8 cellular contexts compared by ENCODE assay signal in genomic region chr6:17703256-17703694, GRCh38. TPM values are rescaled to one million over a fixed set of nuclear protein-coding genes. Genes with fewer than 3 reads are reported as not detected.
DNase-seq lines count a peak whose midpoint lies in the region; ATAC-seq, FAIRE-seq and TF ChIP-seq lines count a peak whose summit lies in the region.

No MANE protein-coding gene starts in this region.

- H3K9me3 Mint-ChIP-seq in stimulated activated memory B cell treated with anti-CD40 and anti-IgM and Interleukin-4, amounts not matched to agents 10 μg/mL and 1 μg/mL and 100 μg/mL, for 72 hours, result no peaks in the 10 kb centered on the region

- no peak overlapping the region for H2AFZ ChIP-seq in fibroblast of lung (ENCODE audit: low read length)

- DNase-seq in A549 (ENCODE audit: low read depth in 1 of 2, low spot score in 1 of 2) (peak in 1 of 2 experiments; percentile 39), GM19239 (ENCODE audit: insufficient read length, low spot score) (no peak), SKM-1 (lab: John Stamatoyannopoulos, UW; ENCODE audit: unreplicated experiment) (peak; percentile 54), fibroblast of lung (ENCODE audit: low read depth in 2 of 2) (peak; percentile 83 to 86), NCI-H748 (lab: John Stamatoyannopoulos, UW; ENCODE audit: unreplicated experiment) (no peak)

- CTCF ChIA-PET in A549 (lab: Yijun Ruan, JAX), result interaction anchor here (0.8 to 4.1 kb wide), 4 partner anchors 9 to 468 kb away, joined by 3 to 15 read pairs (median 3); no protein-coding TSS in a partner anchor

- H3K36me3 ChIP-seq in fibroblast of lung (ENCODE audit: control insufficient read depth, insufficient read depth, low read length), result no peaks in the 10 kb centered on the region

- peak overlapping the region; percentile 96 for H3K4me2 ChIP-seq in A549
- peak overlapping the region; percentile 13 for H3K4me2 ChIP-seq in fibroblast of lung (ENCODE audit: extremely low read depth, insufficient read depth, low read length)

- H3K4me1 ChIP-seq in A549, result peaks cover 27% of the 10 kb centered on the region; the same call in 2 of the 3 replicates
- peaks cover 3% of the 10 kb centered on the region for H3K4me1 ChIP-seq in fibroblast of lung (ENCODE audit: control insufficient read depth, extremely low read depth, insufficient read depth, low read length)

- no peaks in the 10 kb centered on the region for H4K20me1 ChIP-seq in fibroblast of lung (ENCODE audit: control insufficient read depth, extremely low read depth, insufficient read depth, low read length)

- no peak for TF ChIP-seq POLR2A in A549 (IDR thresholded peaks at IDR 0.05; ENCODE audit: low read length)

- no peak for TF ChIP-seq CTCF in A549 (IDR thresholded peaks at IDR 0.05)
- TF ChIP-seq CTCF in fibroblast of lung (conservative IDR thresholded peaks at IDR 0.05 in 1 of 2, IDR thresholded peaks at IDR 0.05 in 1 of 2; ENCODE audit: low read depth in 1 of 2, low read length in 2 of 2), result no peak

- H3K4me3 Mint-ChIP-seq in stimulated activated memory B cell treated with anti-CD40 and anti-IgM and Interleukin-4, amounts not matched to agents 10 μg/mL and 1 μg/mL and 100 μg/mL, for 72 hours, result peak overlapping the region; percentile 61

- H3K79me2 ChIP-seq in fibroblast of lung (ENCODE audit: control insufficient read depth, insufficient read depth, low read length), result peaks cover 78% of the 10 kb centered on the region

- no peak for TF ChIP-seq RAD21 in A549 (conservative IDR thresholded peaks at IDR 0.05 in 1 of 2, IDR thresholded peaks at IDR 0.05 in 1 of 2)

- peak overlapping the region; percentile 45 to 84 for H3K27ac ChIP-seq in A549
- H3K27ac ChIP-seq in fibroblast of lung (ENCODE audit: insufficient read depth, low read length), result peak overlapping the region; percentile 48

- peaks cover 50% of the 10 kb centered on the region for H3K4me1 Mint-ChIP-seq in stimulated activated memory B cell treated with anti-CD40 and anti-IgM and Interleukin-4, amounts not matched to agents 10 μg/mL and 1 μg/mL and 100 μg/mL, for 72 hours

- H3K4me3 ChIP-seq in A549 (no peak overlapping the region), fibroblast of lung (replicated peaks in 1 of 4; ENCODE audit: control extremely low read depth in 1 of 4, insufficient read depth in 1 of 4, low read depth in 3 of 4, low read length in 4 of 4) (no peak overlapping the region)

- H3K9me3 ChIP-seq in A549 (no peaks in the 10 kb centered on the region), fibroblast of lung (ENCODE audit: control insufficient read depth, insufficient read depth, low read depth, low read length) (no peaks in the 10 kb centered on the region)

- no peaks in the 10 kb centered on the region for H3K27me3 Mint-ChIP-seq in stimulated activated memory B cell treated with anti-CD40 and anti-IgM and Interleukin-4, amounts not matched to agents 10 μg/mL and 1 μg/mL and 100 μg/mL, for 72 hours

- H3K27me3 ChIP-seq in fibroblast of lung (ENCODE audit: control insufficient read depth, insufficient read depth, low read length), result no peaks in the 10 kb centered on the region

- TF ChIP-seq EP300 in A549 (IDR thresholded peaks at IDR 0.05), result no peak

- no peak overlapping the region for H3K9ac ChIP-seq in fibroblast of lung (ENCODE audit: insufficient read depth, low read length)

- POLR2A ChIA-PET in A549 (lab: Yijun Ruan, JAX), result no interaction called here

- ATAC-seq in A549, result no peak
- ATAC-seq in stimulated activated memory B cell treated with anti-CD40 and anti-IgM and Interleukin-4, amounts not matched to agents 10 μg/mL and 1 μg/mL and 100 μg/mL, for 72 hours, result no peak
- no peak for ATAC-seq in HG03108 (IDR thresholded peaks at IDR 0.05; ENCODE audit: unreplicated experiment)
- no peak for ATAC-seq in HG02571 (IDR thresholded peaks at IDR 0.05; ENCODE audit: unreplicated experiment)

- no peaks in the 10 kb centered on the region for H3K36me3 Mint-ChIP-seq in stimulated activated memory B cell treated with anti-CD40 and anti-IgM and Interleukin-4, amounts not matched to agents 10 μg/mL and 1 μg/mL and 100 μg/mL, for 72 hours

- peak overlapping the region; percentile 79 for H3K27ac Mint-ChIP-seq in stimulated activated memory B cell treated with anti-CD40 and anti-IgM and Interleukin-4, amounts not matched to agents 10 μg/mL and 1 μg/mL and 100 μg/mL, for 72 hours

- WGBS in A549 (ENCODE audit: missing lambda C conversion rate), result 40% methylated on average over 1 of the region's 1 CpG

- no peak for FAIRE-seq in A549 (lab: Jason Lieb, UNC)
- peak; percentile 60 for FAIRE-seq in GM19239 (lab: Jason Lieb, UNC)

TF ChIP-seq in A549, 52 proteins besides CTCF, POLR2A, EP300 and RAD21 (continues in another document):
- TF ChIP-seq FOSL2 (IDR thresholded peaks at IDR 0.05), result no peak
- TF ChIP-seq FOSL2 (CRISPR knock-in tag; IDR thresholded peaks at IDR 0.05), result peak; percentile 46; the same call in 1 of the 2 replicates
- TF ChIP-seq PHF8 (IDR thresholded peaks at IDR 0.05; ENCODE audit: borderline replicate concordance, low read depth), result no peak
- TF ChIP-seq MAFK (IDR thresholded peaks at IDR 0.05; ENCODE audit: partially characterized antibody), result peak; percentile 98
- TF ChIP-seq CBX8 (IDR thresholded peaks at IDR 0.05), result no peak
- peak; percentile 90 for TF ChIP-seq NFE2L2 (conservative IDR thresholded peaks at IDR 0.05; ENCODE audit: low read length)
- TF ChIP-seq USF2 (IDR thresholded peaks at IDR 0.05), result no peak
- TF ChIP-seq REST (IDR thresholded peaks at IDR 0.05), result no peak
- no peak for TF ChIP-seq MAX (IDR thresholded peaks at IDR 0.05)
- TF ChIP-seq PBX3 (IDR thresholded peaks at IDR 0.05), result no peak
- TF ChIP-seq MAZ (IDR thresholded peaks at IDR 0.05; ENCODE audit: borderline replicate concordance, low read depth, low read length), result no peak
- no peak for TF ChIP-seq FOXS1 (CRISPR knock-in tag; IDR thresholded peaks at IDR 0.05)
- no peak for TF ChIP-seq ZFP36 (IDR thresholded peaks at IDR 0.05; ENCODE audit: borderline replicate concordance, partially characterized antibody)
- TF ChIP-seq RARB (CRISPR knock-in tag; IDR thresholded peaks at IDR 0.05), result no peak
- no peak for TF ChIP-seq ZNF302 (CRISPR knock-in tag; IDR thresholded peaks at IDR 0.05)
- TF ChIP-seq BHLHE40 (IDR thresholded peaks at IDR 0.05; ENCODE audit: low read depth, low read length), result no peak

RNA-seq across cellular contexts. Expression of gene NUP153, which starts 3.5 kb away (rescaled TPM):
- 47.3 and 49.8 TPM in 2 replicates for polyA plus RNA-seq in A549 (2011; rRNA removed)
- 11.8 and 16.6 TPM in 2 replicates for polyA plus RNA-seq in A549 (2012; cell fraction: cytosol; rRNA removed)
- polyA plus RNA-seq in A549 (2012; cell fraction: nucleus; rRNA removed), result 17.9 and 24.1 TPM in 2 replicates
- polyA plus RNA-seq in A549 (2017; fragmentation: RNase III; extraction: RNeasy Plus Mini Kit Qiagen cat#74134 plus additional on column Dnase treatment), result 25.3 to 27.8 TPM (median 26.4 TPM) in 3 replicates
- 39.5 and 40.2 TPM in 2 replicates for polyA minus RNA-seq in A549 (2011; rRNA and poly(A)+ RNA removed)
- total RNA-seq in fibroblast of lung, result 19.0 and 22.0 TPM in 2 replicates
- polyA plus RNA-seq in fibroblast of lung, result 27.7 and 34.5 TPM in 2 replicates
- 16.7 and 20.4 TPM in 2 replicates for polyA plus RNA-seq in fibroblast of lung (2012)
- polyA minus RNA-seq in fibroblast of lung (ENCODE audit: low replicate concordance), result 17.7 and 35.0 TPM in 2 replicates

Comparison
In these comparisons a context has a peak if more than half of its experiments do, and no peak if none do; other contexts are left out.
1. DNase-seq: peak in SKM-1 (single experiment) and fibroblast of lung (2 of 2); none in GM19239 (single experiment) and NCI-H748 (single experiment).